Comparison of ENCODE assay signal across 10 cellular contexts in genomic region chr2:66446178-66446860, GRCh38. TPM values are rescaled to one million over a fixed set of nuclear protein-coding genes. Genes with fewer than 3 reads are reported as not detected.
DNase-seq lines count a peak whose midpoint lies in the region; ATAC-seq, FAIRE-seq and TF ChIP-seq lines count a peak whose summit lies in the region.
"Had no signal": no experiment of that assay in that cellular context is flagged by ENCODE, and none has a peak within 500 bp of the region (broad histone marks: within the 10 kb centered on the region; RNA-seq: fewer than 3 reads in every experiment).

No MANE protein-coding gene starts in this region.

- H2BK120ac ChIP-seq in trophoblast cell (ENCODE audit: insufficient read depth, low read length, poor library complexity) = peak overlapping the region; percentile 75

- peak overlapping the region; percentile 75 for H4K8ac ChIP-seq in trophoblast cell (ENCODE audit: low read depth, low read length)

- H3K18ac ChIP-seq in trophoblast cell (ENCODE audit: low read length) = peak overlapping the region; percentile 81

- H2AFZ ChIP-seq in trophoblast cell (ENCODE audit: insufficient read depth, low read length, poor library complexity) = peak overlapping the region; percentile 12

- peaks cover 26% of the 10 kb centered on the region for H3K79me1 ChIP-seq in trophoblast cell (ENCODE audit: low read length)

- TF ChIP-seq CTCF in BJ (IDR thresholded peaks at IDR 0.05; ENCODE audit: insufficient read depth, low read depth, low read length) = no peak
- TF ChIP-seq CTCF in ascending aorta (IDR thresholded peaks at IDR 0.05) = no peak
- TF ChIP-seq CTCF in right atrium auricular region (IDR thresholded peaks at IDR 0.05) = peak in 1 of 2 donors; percentile 5
- no peak for TF ChIP-seq CTCF in GM10266 (IDR thresholded peaks at IDR 0.05; ENCODE audit: control insufficient read depth, insufficient read depth, low read depth, missing control alignments)

- H3K27ac ChIP-seq in ascending aorta (peak overlapping the region; percentile 99), right atrium auricular region (peak overlapping the region; percentile 76 to 87), trophoblast cell (ENCODE audit: low read depth, low read length) (peak overlapping the region; percentile 76)
- H3K27ac ChIP-seq: C4-2B had no signal

- H3K9ac ChIP-seq in trophoblast cell (ENCODE audit: low read length) = peak overlapping the region; percentile 0

- H3K14ac ChIP-seq in trophoblast cell (ENCODE audit: low read length) = peak overlapping the region; percentile 62

- H3K27me3 ChIP-seq in BJ (ENCODE audit: control insufficient read depth, insufficient read depth, low read length) (no peaks in the 10 kb centered on the region), ascending aorta (no peaks in the 10 kb centered on the region), right atrium auricular region (no peaks in the 10 kb centered on the region), trophoblast cell (ENCODE audit: insufficient read depth, low read length) (no peaks in the 10 kb centered on the region)

- peaks cover 16% of the 10 kb centered on the region for H3K79me2 ChIP-seq in trophoblast cell (ENCODE audit: control insufficient read depth, insufficient read depth, low read length, poor library complexity)

- no peaks in the 10 kb centered on the region for H3K9me3 ChIP-seq in ascending aorta
- H3K9me3 ChIP-seq in right atrium auricular region = no peaks in the 10 kb centered on the region
- H3K9me3 ChIP-seq in trophoblast cell (ENCODE audit: insufficient read depth, low read depth, low read length) = no peaks in the 10 kb centered on the region

- CTCF ChIA-PET in BJ (lab: Yijun Ruan, JAX) = interaction anchor here (0.6 to 1.0 kb wide), 2 partner anchors 17 to 848 kb away, joined by 3 to 4 read pairs; no protein-coding TSS in a partner anchor

- DNase-seq in BJ (ENCODE audit: low read depth) (no peak), ascending aorta (ENCODE audit: low spot score in 2 of 2) (peak in 1 of 2 donors; percentile 89), right atrium auricular region (ENCODE audit: low spot score) (no peak), trophoblast cell (no peak), GM12892 (ENCODE audit: insufficient read length) (no peak), GM10266 (ENCODE audit: extremely low spot score) (no peak), NCI-H82 treated with DMSO at 0.1 percent for 48 hours (lab: John Stamatoyannopoulos, UW; ENCODE audit: unreplicated experiment) (no peak)

- no peak for TF ChIP-seq POLR2A in GM12892 (IDR thresholded peaks at IDR 0.05; ENCODE audit: low read depth, low read length)

- H3K4ac ChIP-seq in trophoblast cell (ENCODE audit: low read depth, low read length) = peak overlapping the region; percentile 9

- H3K36me3 ChIP-seq in BJ (ENCODE audit: control insufficient read depth, insufficient read depth, low read length) (peaks cover 22% of the 10 kb centered on the region), ascending aorta (no peaks in the 10 kb centered on the region), right atrium auricular region (no peaks in the 10 kb centered on the region), trophoblast cell (ENCODE audit: control insufficient read depth in 1 of 2, insufficient read depth in 2 of 2, low read length in 2 of 2) (peaks cover 5 to 7% of the 10 kb centered on the region in 2 experiments)

- H3K23ac ChIP-seq in trophoblast cell (ENCODE audit: low read length) = no peak overlapping the region

- H3K4me2 ChIP-seq in trophoblast cell (ENCODE audit: low read length) = peak overlapping the region; percentile 46

- peak overlapping the region; percentile 16 for H2AK5ac ChIP-seq in trophoblast cell (ENCODE audit: low read length)

- H3K4me3 ChIP-seq in BJ (ENCODE audit: low read depth, low read length) (peak overlapping the region; percentile 50), ascending aorta (peak overlapping the region; percentile 57 to 81), right atrium auricular region (peak overlapping the region; percentile 35 to 44), trophoblast cell (ENCODE audit: low read depth, low read length) (no peak overlapping the region)

- H2BK5ac ChIP-seq in trophoblast cell (ENCODE audit: low read depth, low read length, poor library complexity) = peak overlapping the region; percentile 23

- intact Hi-C loops in ascending aorta (cut with DNase I) = loop anchor here (5.0 to 10.0 kb wide), 3 partner anchors 51 to 1618 kb away; partner anchors contain the start of gene C1D

- FAIRE-seq in GM12892 (lab: Jason Lieb, UNC) = no peak

- H4K91ac ChIP-seq in trophoblast cell (ENCODE audit: low read depth, low read length) = peak overlapping the region; percentile 82

- ATAC-seq in GM18511 (IDR thresholded peaks at IDR 0.05; ENCODE audit: unreplicated experiment) = no peak

- H2BK12ac ChIP-seq in trophoblast cell (ENCODE audit: low read length) = peak overlapping the region; percentile 16

- H3K4me1 ChIP-seq in ascending aorta (peaks cover 3 to 4% of the 10 kb centered on the region in 2 donors), right atrium auricular region (peaks cover 0 to 17% of the 10 kb centered on the region in 2 donors), trophoblast cell (ENCODE audit: control insufficient read depth in 1 of 2, insufficient read depth in 2 of 2, low read length in 2 of 2) (peaks cover 21 to 29% of the 10 kb centered on the region in 2 experiments)

- POLR2A ChIA-PET in BJ (lab: Charles Lee) = interaction anchor here (0.6 to 2.6 kb wide), 2 partner anchors 11 to 13 kb away, joined by 3 to 15 read pairs; partner anchors contain the start of gene MEIS1

- no CpG with 5 or more reads among the region's 43 CpGs for WGBS in trophoblast cell (ENCODE audit: extremely low coverage, insufficient coverage, insufficient read length)

- peak overlapping the region; percentile 14 for H4K12ac ChIP-seq in trophoblast cell (ENCODE audit: low read depth, low read length)

RNA-seq across cellular contexts. Expression of gene MEIS1, which starts 11.4 kb away (rescaled TPM):
- 57.4 and 65.7 TPM in 2 replicates for polyA plus RNA-seq in BJ (2011; rRNA removed)
- 251 and 301 TPM in 2 replicates for polyA minus RNA-seq in BJ (2011; rRNA and poly(A)+ RNA removed)
- 46.7 TPM for total RNA-seq in ascending aorta
- 10 to 100 TPM; 13.6 to 16.7 TPM for total RNA-seq in right atrium auricular region
- 19.4 and 19.9 TPM in 2 replicates for polyA plus RNA-seq in trophoblast cell (2013)
- not detected for polyA plus RNA-seq in GM12892 (2012; ENCODE audit: missing spikeins)
- total RNA-seq: activated CD8-positive, alpha-beta memory T cell treated with anti-CD3 and anti-CD28 coated beads for 36 hours had no signal
